ENCODE assay signal across 8 cellular contexts in genomic region chr10:113681533-113682470, GRCh38. TPM values are rescaled to one million over a fixed set of nuclear protein-coding genes. Genes with fewer than 3 reads are reported as not detected.
DNase-seq lines count a peak whose midpoint lies in the region; ATAC-seq and TF ChIP-seq lines count a peak whose summit lies in the region.

No MANE protein-coding gene starts in this region.

- H3K4me1 Mint-ChIP-seq in activated CD4-positive, alpha-beta memory T cell treated with anti-CD3 and anti-CD28 coated beads for 36 hours (ENCODE audit: low read depth) = peaks cover 47% of the 10 kb centered on the region

- H3K27ac Mint-ChIP-seq in activated CD4-positive, alpha-beta memory T cell treated with anti-CD3 and anti-CD28 coated beads for 36 hours = peak overlapping the region; percentile 78

- peak; percentile 53 for ATAC-seq in HG02970 (IDR thresholded peaks at IDR 0.05; ENCODE audit: low FRiP score, unreplicated experiment)

- POLR2A ChIA-PET in activated CD4-positive, alpha-beta memory T cell treated with anti-CD3 and anti-CD28 coated beads for 36 hours (lab: Charles Lee) = interaction anchor here (0.9 kb wide), 2 partner anchors 15 to 492 kb away, joined by 3 to 4 read pairs; partner anchors contain the start of gene CCDC186

- no peaks in the 10 kb centered on the region for H3K27me3 ChIP-seq in sigmoid colon

- no peak for TF ChIP-seq EP300 in sigmoid colon (IDR thresholded peaks at IDR 0.05)

- peak; percentile 46 for DNase-seq in activated CD4-positive, alpha-beta T cell treated with anti-CD3 and anti-CD28 coated beads for 48 hours
- no peak for DNase-seq in activated CD4-positive, alpha-beta T cell treated with anti-CD3 and anti-CD28 coated beads for 1 hour
- DNase-seq in activated CD4-positive, alpha-beta memory T cell treated with anti-CD3 and anti-CD28 coated beads for 36 hours = peak; percentile 67
- DNase-seq in sigmoid colon (no peak), NCI-H187 treated with DMSO at 0.1 percent for 48 hours (lab: John Stamatoyannopoulos, UW) (no peak), HuH-7.5 (ENCODE audit: low spot score) (no peak), anterior cingulate cortex (lab: John Stamatoyannopoulos, UW) (no peak)

- H3K4me1 ChIP-seq in sigmoid colon = peaks cover 2 to 22% (median 17%) of the 10 kb centered on the region in 4 donors

- H3K36me3 Mint-ChIP-seq in activated CD4-positive, alpha-beta memory T cell treated with anti-CD3 and anti-CD28 coated beads for 36 hours = peaks cover 29% of the 10 kb centered on the region

- H3K27ac ChIP-seq in sigmoid colon = peak overlapping the region in 3 of 4 donors; percentile 96 to 97 (median 96)

- 69 to 80% methylated on average over 5 of the region's 5 CpGs for WGBS in sigmoid colon, 2 donors

- H3K36me3 ChIP-seq in sigmoid colon = no peaks in the 10 kb centered on the region

- H3K27me3 Mint-ChIP-seq in activated CD4-positive, alpha-beta memory T cell treated with anti-CD3 and anti-CD28 coated beads for 36 hours = no peaks in the 10 kb centered on the region

- H3K4me3 ChIP-seq in sigmoid colon = no peak overlapping the region

- peaks cover 0 to 4% (median 0%) of the 10 kb centered on the region in 4 donors for H3K9me3 ChIP-seq in sigmoid colon

- H3K4me3 Mint-ChIP-seq in activated CD4-positive, alpha-beta memory T cell treated with anti-CD3 and anti-CD28 coated beads for 36 hours = peak overlapping the region; percentile 84

- intact Hi-C loops in activated CD4-positive, alpha-beta memory T cell treated with anti-CD3 and anti-CD28 coated beads for 36 hours (cut with micrococcal nuclease) = loop anchor here (1.0 to 10.0 kb wide), 9 partner anchors 24 to 1297 kb away; partner anchors contain the start of genes CCDC186, DCLRE1A, FHIP2A and NHLRC2
- intact Hi-C loops in sigmoid colon (cut with DNase I) = loop anchor here (5.0 kb wide), 2 partner anchors 170 to 490 kb away; partner anchors contain the start of genes CCDC186, DCLRE1A and NHLRC2

- no peak for TF ChIP-seq CTCF in sigmoid colon (IDR thresholded peaks at IDR 0.05)

- no peak for TF ChIP-seq POLR2A in sigmoid colon (IDR thresholded peaks at IDR 0.05)

- peaks cover 27% of the 10 kb centered on the region for H3K9me3 Mint-ChIP-seq in activated CD4-positive, alpha-beta memory T cell treated with anti-CD3 and anti-CD28 coated beads for 36 hours

- CTCF ChIA-PET in activated CD4-positive, alpha-beta memory T cell treated with anti-CD3 and anti-CD28 coated beads for 36 hours (lab: Charles Lee) = interaction anchor here (0.8 to 1.2 kb wide), 5 partner anchors 10 to 1143 kb away, joined by 3 to 4 read pairs (median 3); partner anchors contain the start of gene CCDC186

RNA-seq across cellular contexts. Expression of gene CASP7, which starts 2.1 kb away (rescaled TPM):
- 10 to 100 TPM; 12.2 to 13.3 TPM for total RNA-seq in activated CD4-positive, alpha-beta memory T cell treated with anti-CD3 and anti-CD28 coated beads for 36 hours
- total RNA-seq in sigmoid colon = 10 to 100 TPM; 11.4 to 17.8 (median 14.5) TPM
- polyA plus RNA-seq in sigmoid colon = 100 to 1,000 TPM in 2 of 3 donors, 10 to 100 TPM in 1; 86.0 to 338 (median 178) TPM

RNA-seq across cellular contexts. Expression of gene NRAP, which starts 18.0 kb away (rescaled TPM):
- total RNA-seq in activated CD4-positive, alpha-beta memory T cell treated with anti-CD3 and anti-CD28 coated beads for 36 hours = not detected
- not detected for total RNA-seq in sigmoid colon
- polyA plus RNA-seq in sigmoid colon = 1 to 10 TPM in 1 of 3 donors, under 1 TPM in 2; 0.41 to 1.2 (median 0.46) TPM

Comparison
In these comparisons a context has a peak if more than half of its experiments do, and no peak if none do; other contexts are left out.
1. DNase-seq: peak in activated CD4-positive, alpha-beta T cell treated with anti-CD3 and anti-CD28 coated beads for 48 hours (single experiment) and activated CD4-positive, alpha-beta memory T cell treated with anti-CD3 and anti-CD28 coated beads for 36 hours (single experiment); none in activated CD4-positive, alpha-beta T cell treated with anti-CD3 and anti-CD28 coated beads for 1 hour (single experiment), sigmoid colon (single experiment), NCI-H187 treated with DMSO at 0.1 percent for 48 hours (single experiment), HuH-7.5 (single experiment) and anterior cingulate cortex (0 of 58).